In the genomic region with DNA sequence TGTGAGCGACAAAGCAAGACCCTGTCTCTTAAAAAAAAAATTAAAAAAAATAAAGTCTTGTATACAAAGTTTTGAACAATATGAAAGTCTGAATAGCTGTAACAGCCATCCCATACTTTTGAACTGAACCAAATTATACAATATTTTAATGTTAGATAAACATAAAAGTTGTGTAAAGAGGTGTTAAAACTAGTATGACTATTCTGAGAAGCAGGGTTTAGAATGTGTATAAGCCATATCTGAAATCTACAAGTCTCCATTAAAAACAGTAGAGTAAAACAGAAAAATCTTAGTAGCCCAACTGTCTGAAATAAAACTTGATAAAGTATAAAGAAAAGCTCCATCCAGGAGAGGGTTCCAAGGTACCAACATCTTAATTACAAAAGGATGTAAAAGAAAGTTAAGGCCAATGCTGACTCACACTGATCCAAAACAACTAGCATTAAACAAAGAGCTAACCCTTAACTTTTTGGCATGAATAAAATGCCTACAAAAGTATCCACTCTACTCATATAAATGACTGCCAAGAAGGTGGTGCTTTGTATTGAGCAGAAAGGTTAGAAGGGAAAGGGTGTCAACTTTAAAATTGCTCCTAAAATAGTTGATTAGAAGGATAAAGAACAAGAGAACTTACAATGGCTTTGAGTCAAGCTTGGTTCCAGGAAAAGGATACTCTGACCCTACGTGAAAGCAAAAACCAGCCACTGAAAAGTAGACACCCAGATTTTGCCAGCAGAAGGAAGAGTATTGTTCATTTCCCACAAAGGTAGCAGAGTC, we compare ENCODE assay signal across 10 cellular contexts. TPM values are rescaled to one million over a fixed set of nuclear protein-coding genes. Genes with fewer than 3 reads are reported as not detected.
DNase-seq lines count a peak whose midpoint lies in the region; ATAC-seq, FAIRE-seq and TF ChIP-seq lines count a peak whose summit lies in the region.
"Had no signal": no experiment of that assay in that cellular context is flagged by ENCODE, and none has a peak within 500 bp of the region (broad histone marks: within the 10 kb centered on the region; RNA-seq: fewer than 3 reads in every experiment).

No MANE protein-coding gene starts in this region.

- CTCF ChIA-PET in A549 (lab: Yijun Ruan, JAX): interaction anchor here (1.0 kb wide), 1 partner anchor 17 kb away, joined by 3 read pairs; no protein-coding TSS in a partner anchor

- POLR2A ChIA-PET in A549 (lab: Yijun Ruan, JAX): no interaction called here

- no peak for TF ChIP-seq EP300 in A549 (IDR thresholded peaks at IDR 0.05)

- TF ChIP-seq RAD21 in A549 (conservative IDR thresholded peaks at IDR 0.05 in 1 of 2, IDR thresholded peaks at IDR 0.05 in 1 of 2): no peak

- H3K9ac ChIP-seq in HUES6 (ENCODE audit: low read length): no peak overlapping the region
- H3K9ac ChIP-seq in mesenchymal stem cell (ENCODE audit: low read length): no peak overlapping the region

- no peak overlapping the region for H2AFZ ChIP-seq in mesenchymal stem cell (ENCODE audit: low read depth, low read length)

- intact Hi-C loops in mucosa of descending colon (cut with DNase I, micrococcal nuclease): no loop called here

- no peak for FAIRE-seq in A549 (lab: Jason Lieb, UNC)

- no peak overlapping the region for H2BK5ac ChIP-seq in mesenchymal stem cell (ENCODE audit: low read depth, low read length, poor library complexity, severe bottlenecking)

- H3K36me3 ChIP-seq in HUES6 (ENCODE audit: control insufficient read depth, insufficient read depth, low read length): no peaks in the 10 kb centered on the region
- H3K36me3 ChIP-seq in mucosa of descending colon (ENCODE audit: low read depth): no peaks in the 10 kb centered on the region
- H3K36me3 ChIP-seq in mesenchymal stem cell (ENCODE audit: control insufficient read depth in 1 of 2, insufficient read depth in 2 of 2, low read depth in 1 of 2, low read length in 2 of 2): no peaks in the 10 kb centered on the region

- H2AK5ac ChIP-seq in mesenchymal stem cell (ENCODE audit: low read length, severe bottlenecking): no peak overlapping the region

- H2BK15ac ChIP-seq in mesenchymal stem cell (ENCODE audit: low read depth, poor library complexity, severe bottlenecking): no peak overlapping the region

- no peak overlapping the region for H3K4ac ChIP-seq in mesenchymal stem cell (ENCODE audit: low read depth in 1 of 2, low read length in 2 of 2)

- peaks cover 12% of the 10 kb centered on the region for H3K79me1 ChIP-seq in mesenchymal stem cell (replicated peaks; ENCODE audit: low read length, poor library complexity, severe bottlenecking)

- ATAC-seq in A549 (no peak), mucosa of descending colon (peak; percentile 12), HG02759 (IDR thresholded peaks at IDR 0.05; ENCODE audit: unreplicated experiment) (no peak), GM21717 (IDR thresholded peaks at IDR 0.05; ENCODE audit: unreplicated experiment) (no peak)
- ATAC-seq: Panc1 had no signal

- H4K8ac ChIP-seq in mesenchymal stem cell (ENCODE audit: low read length): no peak overlapping the region

- H3K23ac ChIP-seq in mesenchymal stem cell (ENCODE audit: low read length in 2 of 2): no peak overlapping the region

- peaks cover 26% of the 10 kb centered on the region for H3K4me1 ChIP-seq in A549
- H3K4me1 ChIP-seq in HUES6 (ENCODE audit: control insufficient read depth, insufficient read depth, low read length): peaks cover 11% of the 10 kb centered on the region
- no peaks in the 10 kb centered on the region for H3K4me1 ChIP-seq in mucosa of descending colon (ENCODE audit: low read depth)
- peaks cover 6% of the 10 kb centered on the region for H3K4me1 ChIP-seq in mesenchymal stem cell (ENCODE audit: control insufficient read depth, insufficient read depth, low read depth, low read length)
- H3K4me1 ChIP-seq: Caco-2 had no signal

- TF ChIP-seq POLR2A in A549 (IDR thresholded peaks at IDR 0.05; ENCODE audit: low read length): no peak

- H4K91ac ChIP-seq in mesenchymal stem cell (ENCODE audit: low read length): no peak overlapping the region

- H3K4me2 ChIP-seq in A549 (peak overlapping the region; percentile 26; the same call in 1 of the 3 replicates), mesenchymal stem cell (ENCODE audit: low read length, poor library complexity, severe bottlenecking) (no peak overlapping the region)

- H3K27ac ChIP-seq in A549 (no peak overlapping the region), HUES6 (ENCODE audit: low read depth, low read length) (0 out of 2 replicates have a peak overlapping the region, but pooled peaks have one; percentile 13), mesenchymal stem cell (ENCODE audit: low read length, poor library complexity, severe bottlenecking) (no peak overlapping the region)

- no peak overlapping the region for H2BK12ac ChIP-seq in mesenchymal stem cell (ENCODE audit: low read length in 2 of 2)

- H3K4me3 ChIP-seq in A549 (no peak overlapping the region), HUES6 (ENCODE audit: low read depth, low read length) (no peak overlapping the region), mucosa of descending colon (no peak overlapping the region), mesenchymal stem cell (ENCODE audit: insufficient read depth in 1 of 2, low read depth in 1 of 2, low read length in 2 of 2) (no peak overlapping the region)

- WGBS in A549 (ENCODE audit: missing lambda C conversion rate): 94% methylated on average over 2 of the region's 2 CpGs
- WGBS in mesenchymal stem cell: 91% methylated on average over 1 of the region's 2 CpGs

- no peak overlapping the region for H2BK120ac ChIP-seq in mesenchymal stem cell (ENCODE audit: low read depth, low read length)

- H3K27me3 ChIP-seq in HUES6 (ENCODE audit: control insufficient read depth, insufficient read depth, low read length) (no peaks in the 10 kb centered on the region), mesenchymal stem cell (ENCODE audit: control insufficient read depth in 1 of 2, insufficient read depth in 1 of 2, low read length in 2 of 2) (no peaks in the 10 kb centered on the region)

- H3K14ac ChIP-seq in mesenchymal stem cell (ENCODE audit: low read length in 2 of 2): no peak overlapping the region

- no peaks in the 10 kb centered on the region for H3K9me3 ChIP-seq in A549
- peaks cover 6% of the 10 kb centered on the region for H3K9me3 ChIP-seq in HUES6 (ENCODE audit: control insufficient read depth, insufficient read depth, low read depth, low read length)
- H3K9me3 ChIP-seq in mucosa of descending colon: no peaks in the 10 kb centered on the region
- H3K9me3 ChIP-seq in mesenchymal stem cell (ENCODE audit: control insufficient read depth, low read length): no peaks in the 10 kb centered on the region
- H3K9me3 ChIP-seq: Caco-2 had no signal

- DNase-seq in A549 (ENCODE audit: low read depth in 1 of 2, low spot score in 1 of 2) (no peak), dermis blood vessel endothelial cell (peak; percentile 63), mucosa of descending colon (no peak), mesenchymal stem cell (no peak), NCI-H748 treated with DMSO at 0.1 percent for 48 hours (lab: John Stamatoyannopoulos, UW) (no peak)
- DNase-seq: Caco-2 had no signal

- TF ChIP-seq CTCF in A549 (IDR thresholded peaks at IDR 0.05) (no peak), mucosa of descending colon (IDR thresholded peaks at IDR 0.05) (no peak)

- no peak overlapping the region for H3K18ac ChIP-seq in mesenchymal stem cell (ENCODE audit: low read depth in 1 of 2, low read length in 2 of 2)

TF ChIP-seq in A549, 52 proteins besides CTCF, POLR2A, EP300 and RAD21 (continues in another document):
- TF ChIP-seq, protein P1, sequence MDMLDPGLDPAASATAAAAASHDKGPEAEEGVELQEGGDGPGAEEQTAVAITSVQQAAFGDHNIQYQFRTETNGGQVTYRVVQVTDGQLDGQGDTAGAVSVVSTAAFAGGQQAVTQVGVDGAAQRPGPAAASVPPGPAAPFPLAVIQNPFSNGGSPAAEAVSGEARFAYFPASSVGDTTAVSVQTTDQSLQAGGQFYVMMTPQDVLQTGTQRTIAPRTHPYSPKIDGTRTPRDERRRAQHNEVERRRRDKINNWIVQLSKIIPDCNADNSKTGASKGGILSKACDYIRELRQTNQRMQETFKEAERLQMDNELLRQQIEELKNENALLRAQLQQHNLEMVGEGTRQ (IDR thresholded peaks at IDR 0.05): no peak
- TF ChIP-seq MAFK (IDR thresholded peaks at IDR 0.05; ENCODE audit: partially characterized antibody): no peak
- TF ChIP-seq, protein P2, sequence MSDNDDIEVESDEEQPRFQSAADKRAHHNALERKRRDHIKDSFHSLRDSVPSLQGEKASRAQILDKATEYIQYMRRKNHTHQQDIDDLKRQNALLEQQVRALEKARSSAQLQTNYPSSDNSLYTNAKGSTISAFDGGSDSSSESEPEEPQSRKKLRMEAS (IDR thresholded peaks at IDR 0.05): no peak
- TF ChIP-seq ATOH8 (CRISPR knock-in tag; IDR thresholded peaks at IDR 0.05; ENCODE audit: low read depth): no peak
- TF ChIP-seq MAZ (IDR thresholded peaks at IDR 0.05; ENCODE audit: borderline replicate concordance, low read depth, low read length): no peak
- TF ChIP-seq, protein P3, sequence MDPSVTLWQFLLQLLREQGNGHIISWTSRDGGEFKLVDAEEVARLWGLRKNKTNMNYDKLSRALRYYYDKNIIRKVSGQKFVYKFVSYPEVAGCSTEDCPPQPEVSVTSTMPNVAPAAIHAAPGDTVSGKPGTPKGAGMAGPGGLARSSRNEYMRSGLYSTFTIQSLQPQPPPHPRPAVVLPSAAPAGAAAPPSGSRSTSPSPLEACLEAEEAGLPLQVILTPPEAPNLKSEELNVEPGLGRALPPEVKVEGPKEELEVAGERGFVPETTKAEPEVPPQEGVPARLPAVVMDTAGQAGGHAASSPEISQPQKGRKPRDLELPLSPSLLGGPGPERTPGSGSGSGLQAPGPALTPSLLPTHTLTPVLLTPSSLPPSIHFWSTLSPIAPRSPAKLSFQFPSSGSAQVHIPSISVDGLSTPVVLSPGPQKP (IDR thresholded peaks at IDR 0.05; ENCODE audit: low read depth, low read length): no peak
- no peak for TF ChIP-seq ZC3H11A (IDR thresholded peaks at IDR 0.05)
- TF ChIP-seq SREBF2 (IDR thresholded peaks at IDR 0.05): no peak

RNA-seq across cellular contexts. Expression of gene CNOT6L, which starts 18.5 kb away (rescaled TPM):
- polyA plus RNA-seq in A549 (2011; rRNA removed): 8.7 and 11.9 TPM in 2 replicates
- polyA plus RNA-seq in A549 (2012; cell fraction: cytosol; rRNA removed): 1.9 and 2.1 TPM in 2 replicates
- 1.2 and 1.6 TPM in 2 replicates for polyA plus RNA-seq in A549 (2012; cell fraction: nucleus; rRNA removed)
- 5.3 to 6.7 TPM (median 5.8 TPM) in 3 replicates for polyA plus RNA-seq in A549 (2017; fragmentation: RNase III; extraction: RNeasy Plus Mini Kit Qiagen cat#74134 plus additional on column Dnase treatment)
- 24.7 and 24.8 TPM in 2 replicates for polyA minus RNA-seq in A549 (2011; rRNA and poly(A)+ RNA removed)
- total RNA-seq in dermis blood vessel endothelial cell: 37.4 and 83.4 TPM in 2 replicates
- 10 to 100 TPM; 38.5 to 51.0 (median 42.7) TPM for total RNA-seq in mucosa of descending colon
- 10.2 TPM for polyA plus RNA-seq in mesenchymal stem cell (2013, experiment 1 of 2)
- polyA plus RNA-seq in mesenchymal stem cell (2013, experiment 2 of 2): 11.1 TPM
